12 cellular contexts compared by ENCODE assay signal in the genomic region with DNA sequence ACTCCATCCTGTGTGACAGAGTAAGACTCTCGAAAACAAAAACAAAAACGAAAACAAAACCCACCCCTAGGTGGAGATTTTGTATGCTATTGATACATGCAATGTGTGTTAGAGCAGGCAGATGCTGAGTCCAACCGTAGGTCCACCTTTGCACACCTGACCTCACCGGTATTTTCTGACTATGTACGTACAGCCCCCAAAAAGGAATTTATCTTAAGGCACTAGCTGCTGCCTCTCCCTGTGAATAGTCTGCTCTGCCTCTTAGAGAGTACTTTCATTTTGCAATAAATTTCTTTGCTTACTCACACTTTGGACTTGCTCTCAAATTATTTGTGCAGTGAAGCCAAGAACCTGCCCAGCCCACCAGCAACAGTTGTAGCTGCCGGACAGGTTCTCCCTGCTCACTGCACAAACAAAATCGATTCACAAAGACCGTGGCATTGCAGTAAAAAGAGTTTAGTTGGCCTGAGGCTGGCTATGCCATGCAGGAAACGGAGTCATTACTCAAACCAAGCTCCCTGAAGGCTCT. TPM values are rescaled to one million over a fixed set of nuclear protein-coding genes. Genes with fewer than 3 reads are reported as not detected.
DNase-seq lines count a peak whose midpoint lies in the region; ATAC-seq and TF ChIP-seq lines count a peak whose summit lies in the region.
"Had no signal": no experiment of that assay in that cellular context is flagged by ENCODE, and none has a peak within 500 bp of the region (broad histone marks: within the 10 kb centered on the region; RNA-seq: fewer than 3 reads in every experiment).

No MANE protein-coding gene starts in this region.

- H3K27me3 ChIP-seq in SK-N-SH (ENCODE audit: insufficient read depth) = no peaks in the 10 kb centered on the region

- H3K9ac ChIP-seq in SK-N-SH = no peak overlapping the region

- peaks cover 0 to 4% of the 10 kb centered on the region in 2 experiments for H3K36me3 ChIP-seq in SK-N-SH (replicated peaks in 1 of 2; ENCODE audit: control insufficient read depth in 1 of 2, insufficient read depth in 2 of 2, low read length in 1 of 2)

- H3K79me2 ChIP-seq in SK-N-SH (ENCODE audit: insufficient read depth) = peaks cover 16% of the 10 kb centered on the region

- H3K4me3 ChIP-seq in SK-N-SH (ENCODE audit: low read depth in 2 of 2, low read length in 1 of 2) = no peak overlapping the region

- peaks cover 15% of the 10 kb centered on the region for H3K36me3 Mint-ChIP-seq in activated naive CD4-positive, alpha-beta T cell treated with anti-CD3 and anti-CD28 coated beads, Interleukin-2, amount 10 ng/mL, durations not matched to agents 7 days and 5 days

- H3K9me3 ChIP-seq in SK-N-SH = no peaks in the 10 kb centered on the region

- POLR2A ChIA-PET in SK-N-SH (lab: Yijun Ruan, JAX) = no interaction called here

- TF ChIP-seq EP300 in SK-N-SH (IDR thresholded peaks at IDR 0.05; ENCODE audit: borderline replicate concordance in 1 of 2, low read depth in 1 of 2, low read length in 1 of 2) = no peak

- H3K9me2 ChIP-seq in SK-N-SH = no peaks in the 10 kb centered on the region

- DNase-seq in SK-N-SH (no peak), amniotic epithelial cell (ENCODE audit: low read depth) (peak; percentile 34), left lobe of liver (ENCODE audit: low spot score) (peak; percentile 68), ureter (ENCODE audit: low spot score) (peak; percentile 74)
- no peak for DNase-seq in activated naive CD4-positive, alpha-beta T cell treated with anti-CD3 and anti-CD28 coated beads, Interleukin-2, amount 10 ng/mL, durations not matched to agents 7 days and 5 days
- no peak for DNase-seq in activated CD4-positive, alpha-beta T cell treated with anti-CD3 and anti-CD28 coated beads for 4 hours
- DNase-seq: KBM-7, right cardiac atrium had no signal

- WGBS in SK-N-SH (ENCODE audit: low lambda C conversion rate) = 50% methylated on average over 9 of the region's 9 CpGs

- 0 out of 2 replicates have a peak overlapping the region, but pooled peaks have one; percentile 15 for H3K4me2 ChIP-seq in SK-N-SH

- ATAC-seq in SK-N-SH treated with all-trans-retinoic acid at 6 μM for 48 hours (no peak), left lobe of liver (peak; percentile 44), HG02623 (IDR thresholded peaks at IDR 0.05; ENCODE audit: unreplicated experiment) (no peak)
- ATAC-seq: right cardiac atrium had no signal

- peak overlapping the region; percentile 60; the same call in 1 of the 2 replicates for H2AFZ ChIP-seq in SK-N-SH (ENCODE audit: low read depth)

- peaks cover 4 to 9% of the 10 kb centered on the region in 2 experiments; a peak in 2 of 4 replicates for H3K4me1 ChIP-seq in SK-N-SH (ENCODE audit: control insufficient read depth in 1 of 2, insufficient read depth in 2 of 2, low read depth in 1 of 2, low read length in 1 of 2)

- H3K4me1 Mint-ChIP-seq in activated naive CD4-positive, alpha-beta T cell treated with anti-CD3 and anti-CD28 coated beads, Interleukin-2, amount 10 ng/mL, durations not matched to agents 7 days and 5 days = peaks cover 25% of the 10 kb centered on the region

- TF ChIP-seq CTCF in SK-N-SH (IDR thresholded peaks at IDR 0.05) = no peak

- H3F3A ChIP-seq in SK-N-SH (replicated peaks; ENCODE audit: insufficient read depth) = peaks cover under 1% of the 10 kb centered on the region

- no peak for TF ChIP-seq RAD21 in SK-N-SH (IDR thresholded peaks at IDR 0.05; ENCODE audit: low read length)

- H3K27ac Mint-ChIP-seq in activated naive CD4-positive, alpha-beta T cell treated with anti-CD3 and anti-CD28 coated beads, Interleukin-2, amount 10 ng/mL, durations not matched to agents 7 days and 5 days = no peak overlapping the region
- H3K27ac Mint-ChIP-seq: B cell had no signal

- peaks cover 5% of the 10 kb centered on the region for H3K27me3 Mint-ChIP-seq in activated naive CD4-positive, alpha-beta T cell treated with anti-CD3 and anti-CD28 coated beads, Interleukin-2, amount 10 ng/mL, durations not matched to agents 7 days and 5 days
- H3K27me3 Mint-ChIP-seq: B cell; central memory CD8-positive, alpha-beta T cell had no signal

- H4K20me1 ChIP-seq in SK-N-SH (ENCODE audit: insufficient read depth) = no peaks in the 10 kb centered on the region

- no peaks in the 10 kb centered on the region for H3K9me3 Mint-ChIP-seq in activated naive CD4-positive, alpha-beta T cell treated with anti-CD3 and anti-CD28 coated beads, Interleukin-2, amount 10 ng/mL, durations not matched to agents 7 days and 5 days
- H3K9me3 Mint-ChIP-seq: central memory CD8-positive, alpha-beta T cell had no signal

- CTCF ChIA-PET in SK-N-SH (lab: Yijun Ruan, JAX) = interaction anchor here (1.5 to 5.1 kb wide), 6 partner anchors 9 to 211 kb away, joined by 4 to 60 read pairs (median 27); no protein-coding TSS in a partner anchor
- CTCF ChIA-PET in activated naive CD4-positive, alpha-beta T cell treated with anti-CD3 and anti-CD28 coated beads, Interleukin-2, amount 10 ng/mL, durations not matched to agents 7 days and 5 days (lab: Charles Lee) = interaction anchor here (0.8 to 1.4 kb wide), 3 partner anchors 66 to 151 kb away, joined by 3 to 5 read pairs (median 3); no protein-coding TSS in a partner anchor

- no peak overlapping the region for H3K27ac ChIP-seq in SK-N-SH (ENCODE audit: low read depth in 2 of 2, low read length in 1 of 2)

- H3K4me3 Mint-ChIP-seq in activated naive CD4-positive, alpha-beta T cell treated with anti-CD3 and anti-CD28 coated beads, Interleukin-2, amount 10 ng/mL, durations not matched to agents 7 days and 5 days = no peak overlapping the region
- H3K4me3 Mint-ChIP-seq: B cell; central memory CD8-positive, alpha-beta T cell had no signal

TF ChIP-seq in SK-N-SH, 30 proteins besides CTCF, POLR2A, EP300 and RAD21 (continues in another document):
- TF ChIP-seq YY1 (IDR thresholded peaks at IDR 0.05; ENCODE audit: low read depth) (no peak), MXI1 (IDR thresholded peaks at IDR 0.05; ENCODE audit: low read depth, low read length) (no peak), GATA2 (CRISPR knock-in tag; IDR thresholded peaks at IDR 0.05) (no peak)
- TF ChIP-seq, protein P1, sequence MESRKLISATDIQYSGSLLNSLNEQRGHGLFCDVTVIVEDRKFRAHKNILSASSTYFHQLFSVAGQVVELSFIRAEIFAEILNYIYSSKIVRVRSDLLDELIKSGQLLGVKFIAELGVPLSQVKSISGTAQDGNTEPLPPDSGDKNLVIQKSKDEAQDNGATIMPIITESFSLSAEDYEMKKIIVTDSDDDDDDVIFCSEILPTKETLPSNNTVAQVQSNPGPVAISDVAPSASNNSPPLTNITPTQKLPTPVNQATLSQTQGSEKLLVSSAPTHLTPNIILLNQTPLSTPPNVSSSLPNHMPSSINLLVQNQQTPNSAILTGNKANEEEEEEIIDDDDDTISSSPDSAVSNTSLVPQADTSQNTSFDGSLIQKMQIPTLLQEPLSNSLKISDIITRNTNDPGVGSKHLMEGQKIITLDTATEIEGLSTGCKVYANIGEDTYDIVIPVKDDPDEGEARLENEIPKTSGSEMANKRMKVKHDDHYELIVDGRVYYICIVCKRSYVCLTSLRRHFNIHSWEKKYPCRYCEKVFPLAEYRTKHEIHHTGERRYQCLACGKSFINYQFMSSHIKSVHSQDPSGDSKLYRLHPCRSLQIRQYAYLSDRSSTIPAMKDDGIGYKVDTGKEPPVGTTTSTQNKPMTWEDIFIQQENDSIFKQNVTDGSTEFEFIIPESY (IDR thresholded peaks at IDR 0.05; ENCODE audit: borderline replicate concordance, low read depth) = no peak

TF ChIP-seq in SK-N-SH treated with all-trans-retinoic acid at 6 μM for 48 hours, 23 proteins besides CTCF, POLR2A, EP300 and RAD21 (continues in another document):
- TF ChIP-seq TOX (CRISPR knock-in tag; IDR thresholded peaks at IDR 0.05; ENCODE audit: borderline replicate concordance) = no peak
- TF ChIP-seq ZNF8 (CRISPR knock-in tag; IDR thresholded peaks at IDR 0.05) = no peak
- TF ChIP-seq, protein P2, sequence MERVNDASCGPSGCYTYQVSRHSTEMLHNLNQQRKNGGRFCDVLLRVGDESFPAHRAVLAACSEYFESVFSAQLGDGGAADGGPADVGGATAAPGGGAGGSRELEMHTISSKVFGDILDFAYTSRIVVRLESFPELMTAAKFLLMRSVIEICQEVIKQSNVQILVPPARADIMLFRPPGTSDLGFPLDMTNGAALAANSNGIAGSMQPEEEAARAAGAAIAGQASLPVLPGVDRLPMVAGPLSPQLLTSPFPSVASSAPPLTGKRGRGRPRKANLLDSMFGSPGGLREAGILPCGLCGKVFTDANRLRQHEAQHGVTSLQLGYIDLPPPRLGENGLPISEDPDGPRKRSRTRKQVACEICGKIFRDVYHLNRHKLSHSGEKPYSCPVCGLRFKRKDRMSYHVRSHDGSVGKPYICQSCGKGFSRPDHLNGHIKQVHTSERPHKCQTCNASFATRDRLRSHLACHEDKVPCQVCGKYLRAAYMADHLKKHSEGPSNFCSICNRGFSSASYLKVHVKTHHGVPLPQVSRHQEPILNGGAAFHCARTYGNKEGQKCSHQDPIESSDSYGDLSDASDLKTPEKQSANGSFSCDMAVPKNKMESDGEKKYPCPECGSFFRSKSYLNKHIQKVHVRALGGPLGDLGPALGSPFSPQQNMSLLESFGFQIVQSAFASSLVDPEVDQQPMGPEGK (CRISPR knock-in tag; IDR thresholded peaks at IDR 0.05; ENCODE audit: borderline replicate concordance) = no peak
- TF ChIP-seq ARNTL (CRISPR knock-in tag; IDR thresholded peaks at IDR 0.05; ENCODE audit: borderline replicate concordance, low read depth) = no peak
- TF ChIP-seq SNAI2 (CRISPR knock-in tag; IDR thresholded peaks at IDR 0.05) = no peak

RNA-seq across cellular contexts. Expression of a gene that starts 8.2 kb away (rescaled TPM):
- 4.4 and 6.6 TPM in 2 replicates for polyA plus RNA-seq in SK-N-SH (2012; rRNA removed)
- 4.8 and 5.0 TPM in 2 replicates for polyA plus RNA-seq in SK-N-SH (2012; cell fraction: cytosol; rRNA removed)
- 8.4 and 10.1 TPM in 2 replicates for polyA plus RNA-seq in SK-N-SH (2012; cell fraction: nucleus; rRNA removed)
- total RNA-seq in left lobe of liver (1.4 TPM), ureter (6.6 TPM)

RNA-seq across cellular contexts. Expression of a gene that starts 24.3 kb away (rescaled TPM):
- polyA plus RNA-seq in SK-N-SH (2012; rRNA removed) = 2.6 and 3.3 TPM in 2 replicates
- 0.95 and 1.2 TPM in 2 replicates for polyA plus RNA-seq in SK-N-SH (2012; cell fraction: cytosol; rRNA removed)
- 9.8 and 10.4 TPM in 2 replicates for polyA plus RNA-seq in SK-N-SH (2012; cell fraction: nucleus; rRNA removed)
- total RNA-seq in left lobe of liver = 3.6 TPM
- total RNA-seq in ureter = 3.6 TPM

RNA-seq across cellular contexts. Expression of a gene that starts 52.3 kb away (rescaled TPM):
- polyA plus RNA-seq in SK-N-SH (2012; rRNA removed) = 2.1 and 3.2 TPM in 2 replicates
- 2.2 and 2.7 TPM in 2 replicates for polyA plus RNA-seq in SK-N-SH (2012; cell fraction: cytosol; rRNA removed)
- polyA plus RNA-seq in SK-N-SH (2012; cell fraction: nucleus; rRNA removed) = 3.5 and 6.7 TPM in 2 replicates
- total RNA-seq in left lobe of liver (1.2 TPM), ureter (9.6 TPM)

Comparison
In these comparisons a context has a peak if more than half of its experiments do, and no peak if none do; other contexts are left out.
1. DNase-seq: peak in amniotic epithelial cell (single experiment), left lobe of liver (single experiment) and ureter (single experiment); none in SK-N-SH (single experiment), activated naive CD4-positive, alpha-beta T cell treated with anti-CD3 and anti-CD28 coated beads, Interleukin-2, amount 10 ng/mL, durations not matched to agents 7 days and 5 days (single experiment) and activated CD4-positive, alpha-beta T cell treated with anti-CD3 and anti-CD28 coated beads for 4 hours (0 of 2).